Comparison of ENCODE assay signal across 11 cellular contexts in genomic region chr12:3207858-3208257, GRCh38.
DNase-seq lines count a peak whose midpoint lies in the region; ATAC-seq and TF ChIP-seq lines count a peak whose summit lies in the region.
"Had no signal": no experiment of that assay in that cellular context is flagged by ENCODE, and none has a peak within 500 bp of the region (broad histone marks: within the 10 kb centered on the region; RNA-seq: fewer than 3 reads in every experiment).

No MANE protein-coding gene starts in this region.

- TF ChIP-seq POLR2A in IMR-90 (IDR thresholded peaks at IDR 0.05; ENCODE audit: low read depth, low read length) (no peak), right lobe of liver (IDR thresholded peaks at IDR 0.05) (no peak)

- no peak overlapping the region for H3K23ac ChIP-seq in IMR-90 (ENCODE audit: low read depth, low read length)

- dilution Hi-C loops in IMR-90 (cut with HindIII; ENCODE audit: low sequenced_read_pairs, unreplicated experiment), result no loop called here

- H2AFZ ChIP-seq in IMR-90 (replicated peaks; ENCODE audit: low read length, poor library complexity), result no peak overlapping the region

- no peak overlapping the region for H3K4ac ChIP-seq in IMR-90 (ENCODE audit: low read depth, low read length)

- no peak overlapping the region for H3K56ac ChIP-seq in IMR-90 (ENCODE audit: extremely low read depth, insufficient read depth, low read length)

- intact Hi-C loops in IMR-90 (cut with micrococcal nuclease), result no loop called here
- intact Hi-C loops in right lobe of liver (cut with DNase I), result loop anchor here in 1 of 2 donors (10.0 kb wide), 2 partner anchors 67 to 133 kb away; partner anchors contain the start of gene TSPAN9

- H3K4me1 ChIP-seq in IMR-90 (ENCODE audit: control insufficient read depth, insufficient read depth, low read length), result peaks cover 5% of the 10 kb centered on the region
- H3K4me1 ChIP-seq in right lobe of liver, result no peaks in the 10 kb centered on the region

- DNase-seq in GM10248 (ENCODE audit: extremely low spot score) (no peak), IMR-90 (no peak), brain microvascular endothelial cell (no peak), right lobe of liver (no peak), SIG-M5 treated with dmso at 0.1 percent for 504 hours (lab: John Stamatoyannopoulos, UW; ENCODE audit: unreplicated experiment) (no peak)
- no peak for DNase-seq in effector CD8-positive, alpha-beta T cell (lab: John Stamatoyannopoulos, UW)
- DNase-seq: GOT3; NCI-H774; stimulated activated CD4-positive, alpha-beta T cell treated with anti-CD3 and anti-CD28 coated beads, Interleukin-2, amount 100 ng/mL, for 24 hours had no signal

- no peak overlapping the region for H2BK20ac ChIP-seq in IMR-90 (ENCODE audit: low read depth, low read length)

- in situ Hi-C loops in IMR-90 (cut with MboI; ENCODE audit: low sequenced_read_pairs) (loop anchor here (5.0 kb wide), 1 partner anchor 71 kb away; no protein-coding TSS in a partner anchor), brain microvascular endothelial cell (cut with HindIII; ENCODE audit: low pct_ligation_motif_present, low sequenced_read_pairs) (no loop called here)

- peaks cover 3% of the 10 kb centered on the region; the same call in 1 of the 2 replicates for H4K20me1 ChIP-seq in IMR-90 (ENCODE audit: insufficient read depth, low read length)

- H2AK5ac ChIP-seq in IMR-90 (ENCODE audit: low read depth, low read length), result no peak overlapping the region

- H3K9ac ChIP-seq in IMR-90 (ENCODE audit: low read depth, low read length), result no peak overlapping the region

- TF ChIP-seq RAD21 in IMR-90 (IDR thresholded peaks at IDR 0.05; ENCODE audit: low read length), result peak; percentile 24; the same call in 1 of the 2 replicates

- H3K27ac ChIP-seq in IMR-90 (ENCODE audit: insufficient read depth, low read length) (no peak overlapping the region), brain microvascular endothelial cell (no peak overlapping the region), right lobe of liver (no peak overlapping the region)
- H3K27ac ChIP-seq: suprapubic skin had no signal

- H3K9me1 ChIP-seq in IMR-90 (ENCODE audit: insufficient read depth, low read length), result no peaks in the 10 kb centered on the region; the same call in 1 of the 2 replicates

- no peak overlapping the region for H2AK9ac ChIP-seq in IMR-90 (replicated peaks; ENCODE audit: low read depth, low read length, poor library complexity)

- no peak overlapping the region for H3K4me3 ChIP-seq in IMR-90 (ENCODE audit: insufficient read depth, low read depth, low read length)
- H3K4me3 ChIP-seq in brain microvascular endothelial cell (ENCODE audit: low read depth, low read length), result no peak overlapping the region
- H3K4me3 ChIP-seq in right lobe of liver, result no peak overlapping the region
- H3K4me3 ChIP-seq: suprapubic skin had no signal

- TF ChIP-seq CTCF in GM10248 (IDR thresholded peaks at IDR 0.05; ENCODE audit: control extremely low read depth, extremely low read depth, low read depth, missing control alignments) (peak; percentile 17), IMR-90 (conservative IDR thresholded peaks at IDR 0.05; ENCODE audit: low read depth, low read length) (0 out of 2 replicates have a peak, but pooled peaks have one; percentile 12), brain microvascular endothelial cell (IDR thresholded peaks at IDR 0.05; ENCODE audit: low read depth, low read length, missing control alignments) (peak; percentile 53), right lobe of liver (IDR thresholded peaks at IDR 0.05) (peak in 3 of 4 donors; percentile 10 to 25 (median 11))

- no peak overlapping the region for H3K4me2 ChIP-seq in IMR-90 (ENCODE audit: low read depth, low read length)

- BruUV-seq in IMR-90 (replicated peaks; lab: Mats Ljungman, UMichigan), result no TSS peak

- H3K79me1 ChIP-seq in IMR-90 (ENCODE audit: low read depth in 1 of 2, low read length in 2 of 2), result peaks cover 0 to 3% of the 10 kb centered on the region in 2 experiments; a peak in 1 of 4 replicates

- H3K36me3 ChIP-seq in IMR-90 (ENCODE audit: control insufficient read depth, insufficient read depth, low read length) (no peaks in the 10 kb centered on the region), brain microvascular endothelial cell (replicated peaks) (no peaks in the 10 kb centered on the region), right lobe of liver (no peaks in the 10 kb centered on the region)

- no peak overlapping the region for H2BK5ac ChIP-seq in IMR-90 (ENCODE audit: low read depth, low read length, poor library complexity, severe bottlenecking)

- H4K8ac ChIP-seq in IMR-90 (ENCODE audit: low read depth in 2 of 2, low read length in 2 of 2), result no peak overlapping the region

- no peak overlapping the region for H2BK15ac ChIP-seq in IMR-90 (ENCODE audit: low read depth, low read length)

- CTCF ChIA-PET in GM10248 (lab: Yijun Ruan, JAX) (interaction anchor here (0.7 to 2.6 kb wide), 4 partner anchors 9 to 68 kb away, joined by 3 to 10 read pairs (median 3); no protein-coding TSS in a partner anchor), IMR-90 (lab: Yijun Ruan, JAX) (no interaction called here)

- ATAC-seq in IMR-90 (ENCODE audit: low read depth), result no peak
- peak; percentile 15 to 36 (median 24) for ATAC-seq in right lobe of liver
- no peak for ATAC-seq in activated CD4-positive, CD25-positive, alpha-beta regulatory T cell treated with anti-CD3 and anti-CD28 coated beads, Interleukin-2, amount 50 U/mL, for 24 hours

- H3K18ac ChIP-seq in IMR-90 (ENCODE audit: low read depth, low read length), result no peak overlapping the region

- H3K14ac ChIP-seq in IMR-90 (replicated peaks; ENCODE audit: low read depth, low read length), result no peak overlapping the region

- no peak overlapping the region for H4K5ac ChIP-seq in IMR-90 (ENCODE audit: low read depth, low read length)

- POLR2A ChIA-PET in GM10248 (lab: Yijun Ruan, JAX), result no interaction called here
- POLR2A ChIA-PET in IMR-90 (lab: Charles Lee; ENCODE audit: unreplicated experiment), result no interaction called here

- H3K27me3 ChIP-seq in IMR-90 (ENCODE audit: control insufficient read depth, insufficient read depth, low read length), result no peaks in the 10 kb centered on the region
- no peaks in the 10 kb centered on the region for H3K27me3 ChIP-seq in brain microvascular endothelial cell (replicated peaks)
- no peaks in the 10 kb centered on the region for H3K27me3 ChIP-seq in right lobe of liver
- H3K27me3 ChIP-seq: suprapubic skin had no signal

- no peak overlapping the region for H2BK120ac ChIP-seq in IMR-90 (ENCODE audit: low read depth, low read length)

- 83% methylated on average over 6 of the region's 13 CpGs; no CpG with 5 or more reads in 1 of the 2 experiments for WGBS in IMR-90 (ENCODE audit: extremely low coverage in 2 of 2, insufficient read length in 1 of 2), 2 experiments
- 56% methylated on average over 10 of the region's 13 CpGs for WGBS in right lobe of liver (ENCODE audit: insufficient coverage, low coverage, low lambda C conversion rate, missing lambda C conversion rate)

- no peaks in the 10 kb centered on the region for H3K9me3 ChIP-seq in IMR-90 (ENCODE audit: control insufficient read depth, insufficient read depth, low read length)
- H3K9me3 ChIP-seq in right lobe of liver, result no peaks in the 10 kb centered on the region
- H3K9me3 ChIP-seq: suprapubic skin had no signal

- H4K91ac ChIP-seq in IMR-90 (ENCODE audit: insufficient read depth, low read depth, low read length), result no peak overlapping the region

TF ChIP-seq in IMR-90, 13 proteins besides CTCF, POLR2A, EP300 and RAD21:
- TF ChIP-seq CEBPB (IDR thresholded peaks at IDR 0.05; ENCODE audit: low read depth, low read length), result no peak
- no peak for TF ChIP-seq BHLHE40 (IDR thresholded peaks at IDR 0.05; ENCODE audit: low read depth, low read length)

Comparison
In these comparisons a context has a peak if more than half of its experiments do, and no peak if none do; other contexts are left out.
1. ATAC-seq: peak in right lobe of liver (4 of 4); none in IMR-90 (single experiment) and activated CD4-positive, CD25-positive, alpha-beta regulatory T cell treated with anti-CD3 and anti-CD28 coated beads, Interleukin-2, amount 50 U/mL, for 24 hours (0 of 2).
2. Peak in every context shown above with its lines, with median percentiles within 50 percentile points of each other: CTCF ChIP-seq.